Comparison of ENCODE assay signal across 9 cellular contexts in the genomic region with DNA sequence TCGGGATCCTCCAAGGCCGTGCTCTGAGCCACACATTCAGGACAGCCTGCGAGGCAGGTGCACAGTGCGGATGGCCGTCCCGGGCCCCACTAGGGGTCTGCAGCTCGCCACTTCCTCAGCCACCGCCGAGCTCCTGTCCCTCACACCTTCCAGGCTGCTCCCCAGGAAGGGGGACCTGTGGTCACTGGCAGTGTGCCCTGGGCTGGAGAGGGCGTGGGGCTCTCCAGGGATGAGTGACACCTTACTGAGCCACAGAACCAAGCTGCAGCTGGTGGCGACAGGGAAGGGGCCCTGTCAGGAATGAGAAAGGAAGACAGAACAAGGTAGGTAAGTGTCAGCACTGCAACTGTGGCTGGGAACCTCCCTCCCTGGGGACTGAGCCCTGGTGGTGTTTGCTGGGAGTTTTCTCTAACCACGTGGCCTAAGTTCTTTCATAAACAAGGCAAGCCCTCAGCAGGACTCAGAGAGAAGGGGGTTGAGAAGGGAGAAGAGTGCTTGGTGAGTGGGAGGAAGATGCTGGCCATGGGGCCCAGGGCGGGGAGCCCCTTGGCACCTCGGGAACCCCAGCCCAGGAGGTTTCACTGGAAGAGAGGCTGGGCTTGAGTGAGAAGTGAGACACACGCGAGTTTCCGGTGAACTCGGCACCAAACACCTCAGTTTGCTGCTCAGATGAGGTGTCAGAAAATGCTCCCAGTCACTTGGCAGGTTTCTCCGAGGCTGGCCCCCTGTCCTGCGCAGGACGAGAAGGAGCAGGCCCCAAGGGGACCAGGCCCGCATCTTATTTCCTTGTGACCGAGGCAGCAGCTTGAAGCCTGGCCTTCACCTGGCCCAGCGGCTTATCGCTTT. TPM values are rescaled to one million over a fixed set of nuclear protein-coding genes. Genes with fewer than 3 reads are reported as not detected.
A peak's percentile ranks its signal among the peaks of the same experiment; 100 is the strongest.
DNase-seq lines count a peak whose midpoint lies in the region; ATAC-seq and TF ChIP-seq lines count a peak whose summit lies in the region.
"Had no signal": no experiment of that assay in that cellular context is flagged by ENCODE, and none has a peak within 500 bp of the region (broad histone marks: within the 10 kb centered on the region; RNA-seq: fewer than 3 reads in every experiment).

No MANE protein-coding gene starts in this region.

- ATAC-seq in HG02623 (IDR thresholded peaks at IDR 0.05; ENCODE audit: unreplicated experiment): peak; percentile 50

- no peaks in the 10 kb centered on the region for H3K27me3 ChIP-seq in WERI-Rb-1 (ENCODE audit: insufficient read depth, low read depth, severe bottlenecking)

- no peak overlapping the region for H3K27ac ChIP-seq in WERI-Rb-1

- no peaks in the 10 kb centered on the region for H3K36me3 ChIP-seq in WERI-Rb-1

- no peak for TF ChIP-seq CTCF in WERI-Rb-1 (IDR thresholded peaks at IDR 0.05; ENCODE audit: low read depth, low read length)

- no peaks in the 10 kb centered on the region for H3K9me3 ChIP-seq in WERI-Rb-1 (ENCODE audit: severe bottlenecking)

- no peak overlapping the region for H3K4me3 ChIP-seq in WERI-Rb-1 (ENCODE audit: low read depth, low read length)

- DNase-seq in activated T-cell treated with anti-CD3 and anti-CD28 coated beads for 24 hours (ENCODE audit: low read depth) (peak; percentile 30), activated T-cell treated with anti-CD3 and anti-CD28 coated beads for 4 hours (no peak), NCI-H69 (lab: John Stamatoyannopoulos, UW) (peak; percentile 31), germinal center (ENCODE audit: low spot score) (peak; percentile 49), NOMO-1 treated with dmso at 0.1 percent for 144 hours (lab: John Stamatoyannopoulos, UW; ENCODE audit: unreplicated experiment) (no peak), WERI-Rb-1 (no peak), A172 (ENCODE audit: low spot score) (no peak)

RNA-seq across cellular contexts. Expression of a gene that starts 5.2 kb away (rescaled TPM):
- total RNA-seq in A172 (2014; rRNA removed; shearing (Covaris generic)): not detected in 2 replicates
- total RNA-seq: renal cortical epithelial cell had no signal

RNA-seq across cellular contexts. Expression of a gene that starts 10.6 kb away (rescaled TPM):
- total RNA-seq in A172 (2014; rRNA removed; shearing (Covaris generic)): not detected in 2 replicates
- total RNA-seq: renal cortical epithelial cell had no signal

Comparison
In these comparisons a context has a peak if more than half of its experiments do, and no peak if none do; other contexts are left out.
1. DNase-seq: peak in activated T-cell treated with anti-CD3 and anti-CD28 coated beads for 24 hours (single experiment), NCI-H69 (single experiment) and germinal center (single experiment); none in activated T-cell treated with anti-CD3 and anti-CD28 coated beads for 4 hours (single experiment), NOMO-1 treated with dmso at 0.1 percent for 144 hours (single experiment), WERI-Rb-1 (single experiment) and A172 (single experiment).